Comparison of ENCODE assay signal across 9 cellular contexts in genomic region chr15:67321352-67321751, GRCh38.
"Had no signal": no experiment of that assay in that cellular context is flagged by ENCODE, and none has a peak within 500 bp of the region (broad histone marks: within the 10 kb centered on the region; RNA-seq: fewer than 3 reads in every experiment).

No MANE protein-coding gene starts in this region.

- ATAC-seq: GM23338, HepG2 had no signal

- H2AFZ ChIP-seq: GM23338 had no signal

- H3K9me3 Mint-ChIP-seq: HFFc6 had no signal

- DNase-seq: H9, HCEC 1CT, HFFc6 had no signal

- H3K27ac Mint-ChIP-seq: GM23338, HFFc6, IgD-negative memory B cell had no signal

- H3K36me3 Mint-ChIP-seq: IgD-negative memory B cell had no signal

- H3K4me2 ChIP-seq: GM23338 had no signal

- H3K4me3 ChIP-seq: GM23338 had no signal

- H3K27ac ChIP-seq: HL-60 had no signal

- H3K4me3 Mint-ChIP-seq: GM23338, H9, HFFc6, IgD-negative memory B cell had no signal

- FAIRE-seq: H1, H54, HepG2 had no signal
